ENCODE assay signal across 20 cellular contexts in the genomic region with DNA sequence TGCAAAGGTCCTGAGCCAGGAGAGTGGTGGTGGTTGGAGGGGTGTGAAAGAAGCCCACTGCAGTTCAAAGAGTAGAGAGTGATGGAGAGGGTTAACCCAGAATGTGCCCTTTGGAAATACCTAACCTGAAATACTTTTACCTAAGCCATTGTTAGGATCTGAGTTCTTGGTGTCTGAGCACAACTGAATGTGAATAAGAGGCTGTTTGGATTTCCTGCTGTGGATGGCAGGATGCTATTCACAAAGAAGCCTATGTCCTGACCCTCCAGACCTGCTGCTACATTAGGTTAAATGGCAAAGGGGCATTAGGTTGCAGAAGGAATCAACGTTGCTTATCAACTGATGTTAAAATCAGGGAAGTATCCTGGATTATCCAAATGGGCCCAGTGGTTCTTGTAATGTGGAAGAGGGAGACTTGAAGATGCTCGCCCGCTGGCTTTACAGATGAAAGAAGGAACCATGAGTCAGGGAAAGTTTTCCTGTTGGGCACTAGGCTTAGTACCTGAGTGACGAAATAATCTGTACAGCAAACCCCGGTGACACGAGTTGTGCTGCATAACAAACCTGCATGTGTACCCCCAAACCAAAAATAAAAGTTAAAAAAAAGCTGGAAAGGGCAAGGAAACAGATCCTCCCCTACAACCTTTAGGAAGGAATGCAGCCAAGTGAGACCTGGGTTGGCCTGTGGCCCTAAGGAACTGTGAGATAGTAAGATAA. TPM values are rescaled to one million over a fixed set of nuclear protein-coding genes. Genes with fewer than 3 reads are reported as not detected.
DNase-seq lines count a peak whose midpoint lies in the region; ATAC-seq, FAIRE-seq and TF ChIP-seq lines count a peak whose summit lies in the region.
"Had no signal": no experiment of that assay in that cellular context is flagged by ENCODE, and none has a peak within 500 bp of the region (broad histone marks: within the 10 kb centered on the region; RNA-seq: fewer than 3 reads in every experiment).

No MANE protein-coding gene starts in this region.

- BruUV-seq in PC-9 (replicated peaks; lab: Mats Ljungman, UMichigan) = no TSS peak

- H3K9me3 ChIP-seq in left ventricle myocardium inferior (replicated peaks) (no peaks in the 10 kb centered on the region), right atrium auricular region (no peaks in the 10 kb centered on the region), PC-9 (ENCODE audit: insufficient read depth, low read depth) (no peaks in the 10 kb centered on the region), small intestine (ENCODE audit: control insufficient read depth, low read depth) (no peaks in the 10 kb centered on the region)
- H3K9me3 ChIP-seq: left lung, MG63 had no signal

- H3K9me3 Mint-ChIP-seq in activated CD4-positive, alpha-beta memory T cell treated with anti-CD3 and anti-CD28 coated beads for 36 hours = no peaks in the 10 kb centered on the region
- H3K9me3 Mint-ChIP-seq: activated B cell treated with CpG ODN at 0.5 μM for 24 hours; activated naive CD4-positive, alpha-beta T cell treated with anti-CD3 and anti-CD28 coated beads, Interleukin-2, amount 50 U/mL, for 72 hours; mesothelial cell of epicardium; nephron progenitor cell had no signal

- no peak overlapping the region for H2AFZ ChIP-seq in PC-9

- CTCF ChIA-PET in PC-9 (lab: Charles Lee) = interaction anchor here (1.1 to 1.8 kb wide), 4 partner anchors 10 to 201 kb away, joined by 3 to 11 read pairs (median 6); a partner anchor contains a TSS
- CTCF ChIA-PET in activated CD4-positive, alpha-beta memory T cell treated with anti-CD3 and anti-CD28 coated beads for 36 hours (lab: Charles Lee) = interaction anchor here (1.1 to 3.4 kb wide), 3 partner anchors 8 to 17 kb away, joined by 3 to 23 read pairs (median 3); no protein-coding TSS in a partner anchor

- H3K36me3 ChIP-seq in left ventricle myocardium inferior (no peaks in the 10 kb centered on the region), right atrium auricular region (no peaks in the 10 kb centered on the region), PC-9 (ENCODE audit: low read depth) (no peaks in the 10 kb centered on the region), small intestine (ENCODE audit: control insufficient read depth in 2 of 2, insufficient read depth in 2 of 2, low read length in 2 of 2) (no peaks in the 10 kb centered on the region)
- H3K36me3 ChIP-seq: left lung, MG63 had no signal

- H4K20me1 ChIP-seq in PC-9 (ENCODE audit: insufficient read depth) = no peaks in the 10 kb centered on the region

- H3K4me3 Mint-ChIP-seq in activated CD4-positive, alpha-beta memory T cell treated with anti-CD3 and anti-CD28 coated beads for 36 hours = no peak overlapping the region
- H3K4me3 Mint-ChIP-seq: activated B cell treated with CpG ODN at 0.5 μM for 24 hours, mesothelial cell of epicardium, nephron progenitor cell had no signal

- peaks cover 57% of the 10 kb centered on the region for H3K4me1 Mint-ChIP-seq in activated CD4-positive, alpha-beta memory T cell treated with anti-CD3 and anti-CD28 coated beads for 36 hours (ENCODE audit: low read depth)
- H3K4me1 Mint-ChIP-seq: activated B cell treated with CpG ODN at 0.5 μM for 24 hours had no signal

- no peak overlapping the region for H3K27ac Mint-ChIP-seq in activated CD4-positive, alpha-beta memory T cell treated with anti-CD3 and anti-CD28 coated beads for 36 hours
- H3K27ac Mint-ChIP-seq: activated B cell treated with CpG ODN at 0.5 μM for 24 hours, mesothelial cell of epicardium, nephron progenitor cell had no signal

- ATAC-seq in GM19397 (IDR thresholded peaks at IDR 0.05; ENCODE audit: unreplicated experiment) = no peak
- no peak for ATAC-seq in sciatic nerve
- ATAC-seq: activated naive CD4-positive, alpha-beta T cell treated with anti-CD3 and anti-CD28 coated beads, Interleukin-2, amount 50 U/mL, for 72 hours; GM12878; SK-N-SH treated with all-trans-retinoic acid at 6 μM for 48 hours had no signal

- peak overlapping the region; percentile 48 for H3K4me2 ChIP-seq in PC-9

- TF ChIP-seq CTCF in left ventricle myocardium inferior (IDR thresholded peaks at IDR 0.05; ENCODE audit: borderline replicate concordance) (no peak), right atrium auricular region (IDR thresholded peaks at IDR 0.05) (no peak), PC-9 (conservative IDR thresholded peaks at IDR 0.05) (no peak), epithelial cell of esophagus (IDR thresholded peaks at IDR 0.05; ENCODE audit: insufficient read depth, low read depth, low read length, missing control alignments) (no peak)

- WGBS in small intestine, 3 donors = 28 to 51% (median 39%) methylated on average over 6 of the region's 6 CpGs

- H3K36me3 Mint-ChIP-seq in activated CD4-positive, alpha-beta memory T cell treated with anti-CD3 and anti-CD28 coated beads for 36 hours = no peaks in the 10 kb centered on the region
- H3K36me3 Mint-ChIP-seq: activated naive CD4-positive, alpha-beta T cell treated with anti-CD3 and anti-CD28 coated beads, Interleukin-2, amount 50 U/mL, for 72 hours; mesothelial cell of epicardium had no signal

- H3K4me1 ChIP-seq in left ventricle myocardium inferior (peaks cover 78% of the 10 kb centered on the region), right atrium auricular region (peaks cover 0 to 23% of the 10 kb centered on the region in 2 donors), PC-9 (replicated peaks; ENCODE audit: insufficient read depth) (peaks cover 66% of the 10 kb centered on the region), small intestine (ENCODE audit: control insufficient read depth in 2 of 2, insufficient read depth in 1 of 2, low read depth in 1 of 2, low read length in 1 of 2) (peaks cover 12 to 16% of the 10 kb centered on the region in 2 donors)

- H3K27ac ChIP-seq in left ventricle myocardium inferior (replicated peaks) (peak overlapping the region; percentile 52), right atrium auricular region (no peak overlapping the region), PC-9 (peak overlapping the region; percentile 67), small intestine (ENCODE audit: low read depth in 1 of 2, low read length in 1 of 2) (peak overlapping the region; percentile 22 to 60)
- H3K27ac ChIP-seq: left lung had no signal

- H3K27me3 Mint-ChIP-seq in activated CD4-positive, alpha-beta memory T cell treated with anti-CD3 and anti-CD28 coated beads for 36 hours = no peaks in the 10 kb centered on the region

- H3K9me2 ChIP-seq in PC-9 (ENCODE audit: insufficient read depth) = no peaks in the 10 kb centered on the region

- H3K27me3 ChIP-seq in left ventricle myocardium inferior (ENCODE audit: low read depth) (no peaks in the 10 kb centered on the region), right atrium auricular region (no peaks in the 10 kb centered on the region), PC-9 (ENCODE audit: insufficient read depth, low read depth) (no peaks in the 10 kb centered on the region), small intestine (ENCODE audit: control insufficient read depth in 2 of 2, insufficient read depth in 2 of 2, low read length in 2 of 2) (no peaks in the 10 kb centered on the region)
- H3K27me3 ChIP-seq: left lung, MG63 had no signal

- H3F3A ChIP-seq in PC-9 (ENCODE audit: insufficient read depth, low read depth) = peaks cover 40% of the 10 kb centered on the region; the same call in 1 of the 2 replicates

- POLR2A ChIA-PET in PC-9 (lab: Charles Lee; ENCODE audit: unreplicated experiment) = interaction anchor here (0.6 to 0.8 kb wide), 2 partner anchors 9 to 25 kb away, joined by 4 to 5 read pairs; no protein-coding TSS in a partner anchor
- POLR2A ChIA-PET in activated CD4-positive, alpha-beta memory T cell treated with anti-CD3 and anti-CD28 coated beads for 36 hours (lab: Charles Lee) = no interaction called here

- no peak for FAIRE-seq in small intestine (lab: Jason Lieb, UNC)
- FAIRE-seq: GM12878 had no signal

- DNase-seq in left ventricle myocardium inferior (no peak), right atrium auricular region (ENCODE audit: low spot score) (no peak), PC-9 (no peak), epithelial cell of esophagus (ENCODE audit: low read depth) (peak; percentile 65), small intestine (no peak), sciatic nerve (ENCODE audit: low spot score) (no peak)
- DNase-seq in activated CD4-positive, alpha-beta memory T cell treated with anti-CD3 and anti-CD28 coated beads for 36 hours = no peak
- DNase-seq: activated B cell treated with CpG ODN at 0.5 μM for 24 hours; activated T-cell treated with anti-CD3 and anti-CD28 coated beads, Interleukin-2, amount 50 U/mL, for 48 hours; MG63; NCI-H146; NCI-H526 treated with DMSO at 0.1 percent for 48 hours; nephron progenitor cell; T-helper 9 cell had no signal

- peaks cover 87% of the 10 kb centered on the region for H3K79me2 ChIP-seq in PC-9 (ENCODE audit: low read depth)

- H3K4me3 ChIP-seq in left ventricle myocardium inferior (no peak overlapping the region), right atrium auricular region (no peak overlapping the region), PC-9 (no peak overlapping the region), epithelial cell of esophagus (ENCODE audit: low read length) (no peak overlapping the region), small intestine (ENCODE audit: low read depth in 1 of 2, low read length in 2 of 2) (no peak overlapping the region)
- H3K4me3 ChIP-seq: GM12878, left lung, MG63 had no signal

- intact Hi-C loops in left ventricle myocardium inferior (cut with micrococcal nuclease) = no loop called here
- intact Hi-C loops in PC-9 (cut with micrococcal nuclease; ENCODE audit: unreplicated experiment) = loop anchor here (1.0 to 2.0 kb wide), 4 partner anchors 12 to 202 kb away; no protein-coding TSS in a partner anchor
- intact Hi-C loops in activated CD4-positive, alpha-beta memory T cell treated with anti-CD3 and anti-CD28 coated beads for 36 hours (cut with micrococcal nuclease) = no loop called here
- intact Hi-C loops in sciatic nerve (cut with DNase I) = no loop called here

RNA-seq across cellular contexts. Expression of a gene that starts 27.2 kb away (rescaled TPM):
- total RNA-seq in left ventricle myocardium inferior = 42.0 TPM
- 10 to 100 TPM; 31.2 to 54.3 TPM for total RNA-seq in right atrium auricular region
- total RNA-seq in PC-9 (2021) = 180 and 213 TPM in 2 replicates
- 10 to 100 TPM; 33.2 to 81.0 (median 37.1) TPM for polyA plus RNA-seq in small intestine
- total RNA-seq in activated CD4-positive, alpha-beta memory T cell treated with anti-CD3 and anti-CD28 coated beads for 36 hours = 1 to 10 TPM; 8.2 to 8.6 TPM
- total RNA-seq in sciatic nerve = 606 TPM

Comparison
In these comparisons a context has a peak if more than half of its experiments do, and no peak if none do; other contexts are left out.
1. H3K27ac ChIP-seq: peak in left ventricle myocardium inferior (single experiment), PC-9 (single experiment) and small intestine (2 of 2); none in right atrium auricular region (0 of 2).